ENCODE assay signal across 16 cellular contexts in genomic region chr3:127134466-127134865, GRCh38. TPM values are rescaled to one million over a fixed set of nuclear protein-coding genes. Genes with fewer than 3 reads are reported as not detected.
DNase-seq lines count a peak whose midpoint lies in the region; ATAC-seq and TF ChIP-seq lines count a peak whose summit lies in the region.
"Had no signal": no experiment of that assay in that cellular context is flagged by ENCODE, and none has a peak within 500 bp of the region (broad histone marks: within the 10 kb centered on the region; RNA-seq: fewer than 3 reads in every experiment).

No MANE protein-coding gene starts in this region.

- H3K27me3 Mint-ChIP-seq in activated T-helper 17 cell treated with anti-CD3 and anti-CD28 coated beads, Interleukin-2, amount 50 U/mL, for 72 hours, result peaks cover 39% of the 10 kb centered on the region
- H3K27me3 Mint-ChIP-seq in glutamatergic neuron (ENCODE audit: unreplicated experiment), result peaks cover 9% of the 10 kb centered on the region
- peaks cover 33% of the 10 kb centered on the region for H3K27me3 Mint-ChIP-seq in neural progenitor cell (ENCODE audit: insufficient read depth, low read depth)

- H3K27me3 ChIP-seq in neural progenitor cell, result peaks cover 40% of the 10 kb centered on the region

- H3K4me2 ChIP-seq in neural progenitor cell, result no peak overlapping the region
- H3K4me2 ChIP-seq: KMS-11 had no signal

- peaks cover 4% of the 10 kb centered on the region for H3K4me1 Mint-ChIP-seq in activated T-helper 17 cell treated with anti-CD3 and anti-CD28 coated beads, Interleukin-2, amount 50 U/mL, for 72 hours
- H3K4me1 Mint-ChIP-seq in glutamatergic neuron (ENCODE audit: low read depth, unreplicated experiment) (peaks cover 5% of the 10 kb centered on the region), neural progenitor cell (peaks cover 28% of the 10 kb centered on the region)

- no peaks in the 10 kb centered on the region for H3K36me3 Mint-ChIP-seq in activated T-helper 17 cell treated with anti-CD3 and anti-CD28 coated beads, Interleukin-2, amount 50 U/mL, for 72 hours (ENCODE audit: low read depth)
- H3K36me3 Mint-ChIP-seq in glutamatergic neuron (ENCODE audit: unreplicated experiment) (peaks cover 3% of the 10 kb centered on the region), neural progenitor cell (no peaks in the 10 kb centered on the region)

- no peak for ATAC-seq in activated T-helper 17 cell treated with anti-CD3 and anti-CD28 coated beads, Interleukin-2, amount 50 U/mL, for 72 hours (replicated peaks)

- peaks cover 11% of the 10 kb centered on the region for H3K4me1 ChIP-seq in neural progenitor cell

- no peaks in the 10 kb centered on the region for H3K79me2 ChIP-seq in neural progenitor cell (ENCODE audit: low read depth)

- DNase-seq in SK-N-DZ (ENCODE audit: low spot score) (peak; percentile 58), glutamatergic neuron (no peak), neural progenitor cell (ENCODE audit: low spot score) (no peak), H4 (ENCODE audit: low spot score) (no peak), SIG-M5 (lab: John Stamatoyannopoulos, UW) (no peak)
- DNase-seq in stimulated activated CD4-positive, alpha-beta T cell treated with anti-CD3 and anti-CD28 coated beads, Interleukin-2, amount 100 ng/mL, for 48 hours, result no peak
- DNase-seq: ACHN, MV-4-11, NCI-H1694 treated with DMSO at 0.1 percent for 48 hours, NCI-H510A treated with DMSO at 0.1 percent for 48 hours had no signal

- no peak for TF ChIP-seq CTCF in glutamatergic neuron (IDR thresholded peaks at IDR 0.05; ENCODE audit: partially characterized antibody, unreplicated experiment)
- TF ChIP-seq CTCF in neural progenitor cell (IDR thresholded peaks at IDR 0.05), result no peak

- peak overlapping the region; percentile 41 for H3K4me3 Mint-ChIP-seq in activated T-helper 17 cell treated with anti-CD3 and anti-CD28 coated beads, Interleukin-2, amount 50 U/mL, for 72 hours
- H3K4me3 Mint-ChIP-seq in glutamatergic neuron (ENCODE audit: unreplicated experiment) (peak overlapping the region; percentile 53), neural progenitor cell (peak overlapping the region; percentile 77)

- no peaks in the 10 kb centered on the region for H4K20me1 ChIP-seq in neural progenitor cell (ENCODE audit: low read depth)

- H3F3A ChIP-seq in neural progenitor cell (ENCODE audit: low read depth), result peaks cover 4% of the 10 kb centered on the region

- no peak overlapping the region for H2AFZ ChIP-seq in neural progenitor cell (replicated peaks)

- no peak overlapping the region for H3K4me3 ChIP-seq in neural progenitor cell
- H3K4me3 ChIP-seq: HAP-1 had no signal

- no peaks in the 10 kb centered on the region for H3K36me3 ChIP-seq in neural progenitor cell
- H3K36me3 ChIP-seq: HAP-1 had no signal

- no peak overlapping the region for H3K27ac Mint-ChIP-seq in activated T-helper 17 cell treated with anti-CD3 and anti-CD28 coated beads, Interleukin-2, amount 50 U/mL, for 72 hours
- H3K27ac Mint-ChIP-seq in glutamatergic neuron (ENCODE audit: unreplicated experiment) (no peak overlapping the region), neural progenitor cell (peak overlapping the region; percentile 88)

- no peak overlapping the region for H3K9ac ChIP-seq in neural progenitor cell
- H3K9ac ChIP-seq: KMS-11 had no signal

- H3K27ac ChIP-seq in neural progenitor cell, result no peak overlapping the region
- H3K27ac ChIP-seq: C4-2B, KMS-11 had no signal

- no peaks in the 10 kb centered on the region for H3K9me3 ChIP-seq in neural progenitor cell (ENCODE audit: low read depth)
- H3K9me3 ChIP-seq: HAP-1 had no signal

- H3K9me3 Mint-ChIP-seq in activated T-helper 17 cell treated with anti-CD3 and anti-CD28 coated beads, Interleukin-2, amount 50 U/mL, for 72 hours, result no peaks in the 10 kb centered on the region
- H3K9me3 Mint-ChIP-seq in glutamatergic neuron (ENCODE audit: unreplicated experiment), result peaks cover 10% of the 10 kb centered on the region
- peaks cover 3% of the 10 kb centered on the region for H3K9me3 Mint-ChIP-seq in neural progenitor cell

RNA-seq across cellular contexts. Expression of gene PRR23E, which starts 58.5 kb away (rescaled TPM):
- not detected in 2 replicates for polyA plus RNA-seq in SK-N-DZ (2014; cell fraction: cytosol; rRNA removed)
- not detected in 2 replicates for polyA plus RNA-seq in SK-N-DZ (2014; cell fraction: nucleus; rRNA removed)
- total RNA-seq in activated T-helper 17 cell treated with anti-CD3 and anti-CD28 coated beads, Interleukin-2, amount 50 U/mL, for 72 hours, result not detected
- total RNA-seq in glutamatergic neuron (ENCODE audit: unreplicated experiment), result not detected
- total RNA-seq in neural progenitor cell (ENCODE audit: low replicate concordance), result not detected in 2 replicates
- total RNA-seq in H4 (2014; rRNA removed; shearing (Covaris generic)), result not detected in 2 replicates
- total RNA-seq: HT-29, RPMI7951 had no signal
